1 cellular context compared by ENCODE assay signal in the genomic region with DNA sequence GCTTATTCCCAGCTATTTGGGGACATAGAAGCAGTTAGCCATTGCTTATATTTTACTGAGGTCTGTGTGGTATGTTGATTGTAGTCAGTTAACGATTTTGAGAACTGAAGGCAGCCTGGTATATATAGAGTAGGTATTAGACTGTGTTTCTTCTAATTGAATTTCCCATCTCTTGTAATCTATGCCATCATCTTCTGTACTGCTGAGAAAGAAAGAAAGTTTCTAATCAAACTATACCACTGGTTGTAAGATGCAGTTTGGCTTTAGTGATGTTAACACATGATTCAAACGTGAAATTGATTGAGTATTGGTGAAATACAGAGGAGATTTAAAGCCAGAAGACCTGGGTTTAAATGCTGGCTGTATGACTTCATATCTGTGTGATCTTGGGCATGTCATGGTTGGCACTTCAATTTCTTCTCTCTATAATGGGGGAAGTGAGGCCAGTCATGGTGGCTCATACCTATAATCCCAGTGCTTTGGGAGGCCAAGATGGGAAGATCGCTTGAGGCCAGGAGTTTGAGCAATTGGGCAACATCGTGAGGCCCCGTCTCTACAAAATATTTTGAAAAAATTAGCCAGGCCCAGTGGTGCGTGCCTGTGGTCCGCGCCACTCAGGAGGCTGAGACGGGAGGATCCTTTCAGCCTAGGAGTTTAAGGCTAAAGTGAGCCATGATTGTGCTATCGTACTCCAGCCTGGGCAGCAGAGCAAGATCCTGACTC.
TF ChIP-seq lines count a peak whose summit lies in the region.

No MANE protein-coding gene starts in this region.

TF ChIP-seq in endothelial cell of umbilical vein, 7 proteins besides CTCF, POLR2A, EP300 and RAD21:
- no peak for TF ChIP-seq FOS (IDR thresholded peaks at IDR 0.05; ENCODE audit: borderline replicate concordance, insufficient read depth, low read length)
- no peak for TF ChIP-seq GATA2 (IDR thresholded peaks at IDR 0.05; ENCODE audit: insufficient read depth, insufficient read length, low read depth, low read length)
- no peak for TF ChIP-seq JUN (IDR thresholded peaks at IDR 0.05; ENCODE audit: borderline replicate concordance, insufficient read depth, insufficient read length, low read depth)
- TF ChIP-seq, protein P1, sequence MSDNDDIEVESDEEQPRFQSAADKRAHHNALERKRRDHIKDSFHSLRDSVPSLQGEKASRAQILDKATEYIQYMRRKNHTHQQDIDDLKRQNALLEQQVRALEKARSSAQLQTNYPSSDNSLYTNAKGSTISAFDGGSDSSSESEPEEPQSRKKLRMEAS (IDR thresholded peaks at IDR 0.05; ENCODE audit: insufficient read depth, insufficient read length) = no peak
- TF ChIP-seq POLR2AphosphoS5 (IDR thresholded peaks at IDR 0.05; ENCODE audit: insufficient read depth, low read depth, low read length) = no peak
- no peak for TF ChIP-seq MYC (IDR thresholded peaks at IDR 0.05; ENCODE audit: low read depth, low read length)
- TF ChIP-seq EZH2 (IDR thresholded peaks at IDR 0.05; ENCODE audit: borderline replicate concordance, low read depth, low read length, severe bottlenecking) = no peak
